ENCODE assay signal across 10 cellular contexts in genomic region chr2:201148434-201148833, GRCh38. TPM values are rescaled to one million over a fixed set of nuclear protein-coding genes. Genes with fewer than 3 reads are reported as not detected.
DNase-seq lines count a peak whose midpoint lies in the region; ATAC-seq, FAIRE-seq and TF ChIP-seq lines count a peak whose summit lies in the region.
"Had no signal": no experiment of that assay in that cellular context is flagged by ENCODE, and none has a peak within 500 bp of the region (broad histone marks: within the 10 kb centered on the region; RNA-seq: fewer than 3 reads in every experiment).

No MANE protein-coding gene starts in this region.

- in situ Hi-C loops in transverse colon (cut with MboI; ENCODE audit: low pct_ligation_motif_present in 1 of 4, low pct_unique_long_range_greater_than_20kb in 1 of 4, low sequenced_read_pairs in 3 of 4), result no loop called here

- POLR2A ChIA-PET in MCF 10A (lab: Yijun Ruan, JAX), result interaction anchor here (0.6 to 12.7 kb wide), 12 partner anchors 9 to 190 kb away, joined by 3 to 198 read pairs (median 8); partner anchors contain the start of genes CFLAR, HYCC2, NDUFB3 and ORC2

- H3K27ac Mint-ChIP-seq in MCF 10A (ENCODE audit: low read depth, unreplicated experiment) (peak overlapping the region; percentile 97), astrocyte (ENCODE audit: unreplicated experiment) (peak overlapping the region; percentile 99)

- DNase-seq in MCF 10A (ENCODE audit: unreplicated experiment) (no peak), breast epithelium (ENCODE audit: low spot score in 2 of 2) (no peak), astrocyte (ENCODE audit: low read depth) (no peak), mucosa of descending colon (no peak), transverse colon (no peak), iPS-NIHi11 (ENCODE audit: low spot score) (no peak), C1 segment of cervical spinal cord (lab: John Stamatoyannopoulos, UW) (no peak)
- DNase-seq: H7; stimulated activated CD4-positive, alpha-beta T cell treated with anti-CD3 and anti-CD28 coated beads, Interleukin-2, amount 100 ng/mL, for 48 hours had no signal

- TF ChIP-seq CTCF in MCF 10A (IDR thresholded peaks at IDR 0.05; ENCODE audit: unreplicated experiment) (no peak), breast epithelium (IDR thresholded peaks at IDR 0.05) (no peak), astrocyte (IDR thresholded peaks at IDR 0.05; ENCODE audit: insufficient read depth, low read depth, low read length) (no peak), mucosa of descending colon (IDR thresholded peaks at IDR 0.05) (no peak), transverse colon (IDR thresholded peaks at IDR 0.05) (no peak)

- peaks cover 12% of the 10 kb centered on the region for H3K79me2 ChIP-seq in astrocyte (ENCODE audit: insufficient read depth, low read length)

- H3K9me3 ChIP-seq in breast epithelium (no peaks in the 10 kb centered on the region), astrocyte (ENCODE audit: insufficient read depth, low read depth, low read length) (no peaks in the 10 kb centered on the region), mucosa of descending colon (no peaks in the 10 kb centered on the region), transverse colon (no peaks in the 10 kb centered on the region)

- H3K4me3 ChIP-seq in breast epithelium, result no peak overlapping the region
- H3K4me3 ChIP-seq in astrocyte (ENCODE audit: insufficient read depth, low read depth, low read length), result no peak overlapping the region
- H3K4me3 ChIP-seq in mucosa of descending colon, result no peak overlapping the region
- H3K4me3 ChIP-seq in transverse colon, result peak overlapping the region in 1 of 4 donors; percentile 16

- no peak for TF ChIP-seq POLR2A in breast epithelium (IDR thresholded peaks at IDR 0.05)
- peak; percentile 30 for TF ChIP-seq POLR2A in transverse colon (IDR thresholded peaks at IDR 0.05)

- no peaks in the 10 kb centered on the region for H4K20me1 ChIP-seq in astrocyte (ENCODE audit: insufficient read depth, low read length)

- H3K27ac ChIP-seq in breast epithelium (peak overlapping the region in 1 of 2 donors; percentile 63), astrocyte (ENCODE audit: low read depth, low read length) (peak overlapping the region; percentile 98), transverse colon (peak overlapping the region; percentile 81 to 91 (median 85))

- peak; percentile 72 for ATAC-seq in mucosa of descending colon
- ATAC-seq in GM21423 (IDR thresholded peaks at IDR 0.05; ENCODE audit: unreplicated experiment), result no peak

- intact Hi-C loops in MCF 10A (cut with micrococcal nuclease) (loop anchor here (2.0 kb wide), 1 partner anchor 22 kb away; no protein-coding TSS in a partner anchor), breast epithelium (cut with DNase I; ENCODE audit: low total_unique reads) (no loop called here), mucosa of descending colon (cut with DNase I, micrococcal nuclease) (no loop called here), transverse colon (cut with DNase I; ENCODE audit: low total_unique reads) (no loop called here)

- peak overlapping the region; percentile 79 for H3K9ac ChIP-seq in astrocyte (ENCODE audit: low read length)

- TF ChIP-seq EP300 in transverse colon (IDR thresholded peaks at IDR 0.05; ENCODE audit: low read depth), result no peak

- no peaks in the 10 kb centered on the region for H3K27me3 ChIP-seq in breast epithelium
- H3K27me3 ChIP-seq in astrocyte (ENCODE audit: insufficient read depth, low read length), result no peaks in the 10 kb centered on the region
- no peaks in the 10 kb centered on the region for H3K27me3 ChIP-seq in transverse colon

- peak overlapping the region; percentile 83 for H3K4me2 ChIP-seq in astrocyte (ENCODE audit: low read length)

- no peaks in the 10 kb centered on the region for H3K4me1 ChIP-seq in breast epithelium
- H3K4me1 ChIP-seq in astrocyte (ENCODE audit: insufficient read depth, low read length), result peaks cover 48% of the 10 kb centered on the region
- H3K4me1 ChIP-seq in mucosa of descending colon (ENCODE audit: low read depth), result peaks cover 44% of the 10 kb centered on the region
- peaks cover 14 to 76% (median 50%) of the 10 kb centered on the region in 4 donors for H3K4me1 ChIP-seq in transverse colon

- no peak overlapping the region for H2AFZ ChIP-seq in astrocyte (ENCODE audit: low read depth, low read length)

- H3K4me3 Mint-ChIP-seq in MCF 10A (ENCODE audit: unreplicated experiment), result no peak overlapping the region
- no peak overlapping the region for H3K4me3 Mint-ChIP-seq in astrocyte (ENCODE audit: unreplicated experiment)

- peaks cover 7% of the 10 kb centered on the region for H3K9me3 Mint-ChIP-seq in MCF 10A (ENCODE audit: unreplicated experiment)
- H3K9me3 Mint-ChIP-seq in astrocyte (ENCODE audit: unreplicated experiment), result no peaks in the 10 kb centered on the region

- no peak for FAIRE-seq in astrocyte (lab: Jason Lieb, UNC)

- H3K36me3 Mint-ChIP-seq in MCF 10A (ENCODE audit: insufficient read depth, unreplicated experiment) (peaks cover 72% of the 10 kb centered on the region), astrocyte (ENCODE audit: low read depth, unreplicated experiment) (peaks cover 10% of the 10 kb centered on the region)

- H3K36me3 ChIP-seq in breast epithelium (no peaks in the 10 kb centered on the region), astrocyte (ENCODE audit: insufficient read depth, low read length) (peaks cover 18% of the 10 kb centered on the region), mucosa of descending colon (ENCODE audit: low read depth) (no peaks in the 10 kb centered on the region), transverse colon (peaks cover 0 to 17% (median 7%) of the 10 kb centered on the region in 4 donors)

- CTCF ChIA-PET in MCF 10A (lab: Yijun Ruan, JAX), result interaction anchor here (0.6 to 5.2 kb wide), 8 partner anchors 10 to 1835 kb away, joined by 3 to 24 read pairs (median 5); no protein-coding TSS in a partner anchor

- H3K27me3 Mint-ChIP-seq in MCF 10A (ENCODE audit: insufficient read depth, unreplicated experiment) (no peaks in the 10 kb centered on the region), astrocyte (ENCODE audit: low read depth, unreplicated experiment) (no peaks in the 10 kb centered on the region)

- no TSS peak for BruUV-seq in MCF 10A (replicated peaks; lab: Mats Ljungman, UMichigan)

- peaks cover 43% of the 10 kb centered on the region for H3K4me1 Mint-ChIP-seq in MCF 10A (ENCODE audit: insufficient read depth, unreplicated experiment)
- H3K4me1 Mint-ChIP-seq in astrocyte (ENCODE audit: low read depth, unreplicated experiment), result peaks cover 40% of the 10 kb centered on the region

- WGBS in transverse colon (ENCODE audit: low coverage in 1 of 2), 2 donors, result 44% methylated on average over 1 of the region's 1 CpG; no CpG with 5 or more reads in 1 of the 2 donors

RNA-seq across cellular contexts. Expression of gene CFLAR, which starts 32.5 kb away (rescaled TPM):
- total RNA-seq in MCF 10A (2022) (69.2 and 70.1 TPM in 2 replicates), breast epithelium (100 to 1,000 TPM; 180 to 322 (median 207) TPM), astrocyte (34.9 and 47.5 TPM in 2 replicates), mucosa of descending colon (100 to 1,000 TPM; 161 to 171 (median 166) TPM), transverse colon (100 to 1,000 TPM; 148 to 449 (median 323) TPM)

RNA-seq across cellular contexts. Expression of gene CASP10, which starts 34.5 kb away (rescaled TPM):
- total RNA-seq in MCF 10A (2022) (0.19 and 0.27 TPM in 2 replicates), breast epithelium (10 to 100 TPM in 1 of 3 donors, 1 to 10 TPM in 2; 5.7 to 13.1 (median 9.6) TPM), astrocyte (0.43 and 1.2 TPM in 2 replicates), mucosa of descending colon (10 to 100 TPM; 38.6 to 66.1 (median 58.5) TPM), transverse colon (10 to 100 TPM in 3 of 4 donors, 1 to 10 TPM in 1; 4.8 to 68.4 (median 38.1) TPM)
